1 cellular context compared by ENCODE assay signal in genomic region chr7:158585721-158586498, GRCh38.
A peak's percentile ranks its signal among the peaks of the same experiment; 100 is the strongest.
TF ChIP-seq lines count a peak whose summit lies in the region.

No MANE protein-coding gene starts in this region.

TF ChIP-seq in HepG2, 621 proteins besides CTCF, POLR2A, EP300 and RAD21 (continued from another document):
- TF ChIP-seq ZNF781 (CRISPR knock-in tag; IDR thresholded peaks at IDR 0.05; ENCODE audit: borderline replicate concordance, not compliant biosample characterization) (peak; percentile 40), MED1 (CRISPR knock-in tag; IDR thresholded peaks at IDR 0.05) (peak; percentile 43; the same call in 1 of the 2 replicates), NPAS2 (CRISPR knock-in tag; IDR thresholded peaks at IDR 0.05; ENCODE audit: borderline replicate concordance) (0 out of 2 replicates have a peak, but pooled peaks have one; percentile 18), ATF1 (CRISPR knock-in tag; IDR thresholded peaks at IDR 0.05) (no peak), HDAC2 (CRISPR knock-in tag; IDR thresholded peaks at IDR 0.05) (0 out of 2 replicates have a peak, but pooled peaks have one; percentile 24), ZNF687 (CRISPR knock-in tag; IDR thresholded peaks at IDR 0.05) (peak; percentile 86), SIN3A (IDR thresholded peaks at IDR 0.05; ENCODE audit: borderline replicate concordance, low read depth, low read length) (peak; percentile 44; the same call in 1 of the 2 replicates), ZFP91 (CRISPR knock-in tag; IDR thresholded peaks at IDR 0.05; ENCODE audit: borderline replicate concordance) (no peak), RARA (CRISPR knock-in tag; IDR thresholded peaks at IDR 0.05) (peak; percentile 74), TFAP4 (IDR thresholded peaks at IDR 0.05; ENCODE audit: borderline replicate concordance, low read depth) (peak; percentile 97), STAT5B (CRISPR knock-in tag; IDR thresholded peaks at IDR 0.05) (no peak), GLI4 (CRISPR knock-in tag; IDR thresholded peaks at IDR 0.05; ENCODE audit: borderline replicate concordance) (no peak), ZNF292 (CRISPR knock-in tag; IDR thresholded peaks at IDR 0.05; ENCODE audit: borderline replicate concordance, low read depth) (peak; percentile 35; the same call in 1 of the 2 replicates), ZFX (CRISPR knock-in tag; IDR thresholded peaks at IDR 0.05; ENCODE audit: low read depth) (peak; percentile 50; the same call in 1 of the 2 replicates), KDM5B (CRISPR knock-in tag; IDR thresholded peaks at IDR 0.05; ENCODE audit: borderline replicate concordance) (peak; percentile 23; the same call in 1 of the 2 replicates), STAG1 (CRISPR knock-in tag; IDR thresholded peaks at IDR 0.05) (peak; percentile 33), ZMYM4 (CRISPR knock-in tag; IDR thresholded peaks at IDR 0.05) (peak; percentile 47; the same call in 1 of the 2 replicates), HNF1B (CRISPR knock-in tag; IDR thresholded peaks at IDR 0.05) (peak; percentile 59), HMGXB3 (CRISPR knock-in tag; IDR thresholded peaks at IDR 0.05; ENCODE audit: borderline replicate concordance) (0 out of 2 replicates have a peak, but pooled peaks have one; percentile 38), MEF2D (CRISPR knock-in tag; IDR thresholded peaks at IDR 0.05) (no peak; the same call in 1 of the 2 replicates), FOSL2 (CRISPR knock-in tag; IDR thresholded peaks at IDR 0.05) (0 out of 2 replicates have a peak, but pooled peaks have one; percentile 11), TEAD2 (CRISPR knock-in tag; IDR thresholded peaks at IDR 0.05) (no peak), GATAD2A (CRISPR knock-in tag; IDR thresholded peaks at IDR 0.05) (peak; percentile 41; the same call in 1 of the 2 replicates), DRAP1 (CRISPR knock-in tag; IDR thresholded peaks at IDR 0.05) (0 out of 2 replicates have a peak, but pooled peaks have one; percentile 56), SOX6 (IDR thresholded peaks at IDR 0.05) (no peak), SOX6 (CRISPR knock-in tag; IDR thresholded peaks at IDR 0.05) (peak; percentile 33; the same call in 1 of the 2 replicates)
- TF ChIP-seq, protein P1, sequence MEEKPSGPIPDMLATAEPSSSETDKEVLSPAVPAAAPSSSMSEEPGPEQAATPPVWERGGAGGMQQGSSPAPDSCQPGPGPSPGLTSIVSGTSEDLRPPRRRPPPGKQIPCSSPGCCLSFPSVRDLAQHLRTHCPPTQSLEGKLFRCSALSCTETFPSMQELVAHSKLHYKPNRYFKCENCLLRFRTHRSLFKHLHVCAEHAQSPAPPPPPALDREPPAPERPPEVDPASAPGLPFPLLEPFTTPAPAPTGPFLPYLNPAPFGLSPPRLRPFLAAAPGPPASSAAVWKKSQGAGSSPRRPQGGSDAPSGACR (CRISPR knock-in tag; IDR thresholded peaks at IDR 0.05), result 0 out of 2 replicates have a peak, but pooled peaks have one; percentile 46
- TF ChIP-seq, protein P2, sequence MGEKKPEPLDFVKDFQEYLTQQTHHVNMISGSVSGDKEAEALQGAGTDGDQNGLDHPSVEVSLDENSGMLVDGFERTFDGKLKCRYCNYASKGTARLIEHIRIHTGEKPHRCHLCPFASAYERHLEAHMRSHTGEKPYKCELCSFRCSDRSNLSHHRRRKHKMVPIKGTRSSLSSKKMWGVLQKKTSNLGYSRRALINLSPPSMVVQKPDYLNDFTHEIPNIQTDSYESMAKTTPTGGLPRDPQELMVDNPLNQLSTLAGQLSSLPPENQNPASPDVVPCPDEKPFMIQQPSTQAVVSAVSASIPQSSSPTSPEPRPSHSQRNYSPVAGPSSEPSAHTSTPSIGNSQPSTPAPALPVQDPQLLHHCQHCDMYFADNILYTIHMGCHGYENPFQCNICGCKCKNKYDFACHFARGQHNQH (CRISPR knock-in tag; IDR thresholded peaks at IDR 0.05), result peak; percentile 37; the same call in 1 of the 2 replicates
